9 cellular contexts compared by ENCODE assay signal in genomic region chr7:157689269-157690057, GRCh38.
DNase-seq lines count a peak whose midpoint lies in the region; ATAC-seq, FAIRE-seq and TF ChIP-seq lines count a peak whose summit lies in the region.
"Had no signal": no experiment of that assay in that cellular context is flagged by ENCODE, and none has a peak within 500 bp of the region (broad histone marks: within the 10 kb centered on the region; RNA-seq: fewer than 3 reads in every experiment).

No MANE protein-coding gene starts in this region.

- H3K4me1 ChIP-seq in ES-I3 (ENCODE audit: insufficient read depth, low read length), result no peaks in the 10 kb centered on the region
- H3K4me1 ChIP-seq in H1 (replicated peaks in 1 of 4; ENCODE audit: control insufficient read depth in 3 of 4, insufficient read depth in 4 of 4, low read length in 3 of 4), result peaks cover 0 to 44% (median 21%) of the 10 kb centered on the region in 4 experiments; a peak in 6 of 7 replicates
- H3K4me1 ChIP-seq in mesenchymal stem cell (ENCODE audit: control insufficient read depth, insufficient read depth, low read depth, low read length), result peaks cover 40% of the 10 kb centered on the region

- no peak overlapping the region for H2AFZ ChIP-seq in H1 (ENCODE audit: low read length)
- no peak overlapping the region for H2AFZ ChIP-seq in mesenchymal stem cell (ENCODE audit: low read depth, low read length)

- peaks cover 17 to 19% of the 10 kb centered on the region in 2 experiments for H4K20me1 ChIP-seq in H1 (replicated peaks in 1 of 2; ENCODE audit: control insufficient read depth in 1 of 2, insufficient read depth in 2 of 2, low read length in 2 of 2)

- POLR2A ChIA-PET in H1 (lab: Charles Lee; ENCODE audit: partially characterized antibody), result interaction anchor here (0.6 kb wide), 1 partner anchor 9 kb away, joined by 3 read pairs; no protein-coding TSS in a partner anchor

- no peak overlapping the region for H2BK20ac ChIP-seq in H1 (ENCODE audit: low read length)

- H2AK5ac ChIP-seq in H1 (ENCODE audit: low read depth, low read length) (no peak overlapping the region), mesenchymal stem cell (ENCODE audit: low read length, severe bottlenecking) (no peak overlapping the region)

- H3K4me3 ChIP-seq in MG63 (peak overlapping the region; percentile 54), H1 (ENCODE audit: extremely low read depth in 1 of 4, insufficient read depth in 2 of 4, low read depth in 3 of 4, low read length in 4 of 4) (peak overlapping the region; percentile 32 to 62 (median 35); a peak in 7 of 8 replicates), mesenchymal stem cell (ENCODE audit: insufficient read depth in 1 of 2, low read depth in 1 of 2, low read length in 2 of 2) (no peak overlapping the region)
- H3K4me3 ChIP-seq: thyroid gland had no signal

- ATAC-seq in HG02938 (IDR thresholded peaks at IDR 0.05; ENCODE audit: unreplicated experiment), result no peak

- no peak overlapping the region for H3K56ac ChIP-seq in H1 (replicated peaks; ENCODE audit: insufficient read length, low read depth, low read length)

- H3K9me3 ChIP-seq in ES-I3 (ENCODE audit: control insufficient read depth, insufficient read depth, low read length) (no peaks in the 10 kb centered on the region), MG63 (no peaks in the 10 kb centered on the region), H1 (ENCODE audit: insufficient read depth in 2 of 2, low read depth in 1 of 2, low read length in 1 of 2) (no peaks in the 10 kb centered on the region; a peak in 1 of 4 replicates), mesenchymal stem cell (ENCODE audit: control insufficient read depth, low read length) (no peaks in the 10 kb centered on the region)
- H3K9me3 ChIP-seq: thyroid gland had no signal

- DNase-seq in MG63, result no peak
- DNase-seq in H1 (ENCODE audit: low read depth in 1 of 2, low spot score in 2 of 2), result peak in 1 of 2 experiments; percentile 76
- peak; percentile 58 for DNase-seq in posterior vena cava (ENCODE audit: low spot score)
- no peak for DNase-seq in GM13977 (ENCODE audit: low spot score)
- DNase-seq in mesenchymal stem cell, result no peak
- no peak for DNase-seq in COLO668 (lab: John Stamatoyannopoulos, UW; ENCODE audit: unreplicated experiment)
- DNase-seq: thyroid gland had no signal

- in situ Hi-C loops in GM13977 (cut with MboI; ENCODE audit: low pct_unique_long_range_greater_than_20kb, low sequenced_read_pairs, unreplicated experiment), result no loop called here

- peak overlapping the region; percentile 96 for H3K4me2 ChIP-seq in H1 (ENCODE audit: insufficient read depth in 1 of 2, low read depth in 2 of 2, low read length in 2 of 2)
- no peak overlapping the region for H3K4me2 ChIP-seq in mesenchymal stem cell (ENCODE audit: low read length, poor library complexity, severe bottlenecking)

- no peak overlapping the region for H3K27ac ChIP-seq in H1 (ENCODE audit: low read depth, low read length)
- H3K27ac ChIP-seq in mesenchymal stem cell (ENCODE audit: low read length, poor library complexity, severe bottlenecking), result no peak overlapping the region
- H3K27ac ChIP-seq: thyroid gland had no signal

- TF ChIP-seq CTCF in H1 (IDR thresholded peaks at IDR 0.05; ENCODE audit: control extremely low read depth in 1 of 3, insufficient read depth in 1 of 3, low read depth in 1 of 3, low read length in 3 of 3), result no peak
- TF ChIP-seq CTCF in GM13977 (IDR thresholded peaks at IDR 0.05; ENCODE audit: extremely low read depth, insufficient read depth, missing control alignments), result no peak

- H3K27me3 ChIP-seq in MG63 (no peaks in the 10 kb centered on the region), H1 (replicated peaks in 1 of 4; ENCODE audit: control insufficient read depth in 3 of 4, extremely low read depth in 1 of 4, insufficient read depth in 3 of 4, low read length in 3 of 4) (peaks cover 88 to 98% (median 94%) of the 10 kb centered on the region in 4 experiments), mesenchymal stem cell (ENCODE audit: control insufficient read depth in 1 of 2, insufficient read depth in 1 of 2, low read length in 2 of 2) (peaks cover 71 to 76% of the 10 kb centered on the region in 2 experiments)

- WGBS in H1 (ENCODE audit: extremely low coverage in 1 of 2, insufficient coverage in 1 of 2, insufficient read length in 1 of 2, insufficient replicate concordance in 2 of 2, low coverage in 1 of 2, low lambda C conversion rate in 2 of 2, missing lambda C conversion rate in 1 of 2), 2 experiments, result 3% methylated on average over 35 of the region's 59 CpGs; no CpG with 5 or more reads in 1 of the 2 experiments
- 3% methylated on average over 51 of the region's 59 CpGs for WGBS in mesenchymal stem cell

- H2BK5ac ChIP-seq in H1 (ENCODE audit: low read depth, low read length) (no peak overlapping the region; the same call in 1 of the 2 replicates), mesenchymal stem cell (ENCODE audit: low read depth, low read length, poor library complexity, severe bottlenecking) (no peak overlapping the region)

- peak overlapping the region; percentile 71 for H3K18ac ChIP-seq in H1 (ENCODE audit: extremely low read depth, low read length)
- H3K18ac ChIP-seq in mesenchymal stem cell (ENCODE audit: low read depth in 1 of 2, low read length in 2 of 2), result no peak overlapping the region

- H3K4ac ChIP-seq in H1 (replicated peaks; ENCODE audit: insufficient read length, low read depth, low read length) (no peak overlapping the region), mesenchymal stem cell (ENCODE audit: low read depth in 1 of 2, low read length in 2 of 2) (no peak overlapping the region)

- H3K23ac ChIP-seq in H1 (ENCODE audit: insufficient read length) (no peak overlapping the region), mesenchymal stem cell (ENCODE audit: low read length in 2 of 2) (no peak overlapping the region)

- H4K8ac ChIP-seq in H1 (ENCODE audit: extremely low read depth, insufficient read depth, low read length) (peak overlapping the region; percentile 79; the same call in 1 of the 2 replicates), mesenchymal stem cell (ENCODE audit: low read length) (no peak overlapping the region)

- H3K9ac ChIP-seq in ES-I3 (ENCODE audit: low read depth, low read length), result peak overlapping the region; percentile 60; the same call in 1 of the 2 replicates
- H3K9ac ChIP-seq in H1 (replicated peaks in 1 of 4; ENCODE audit: extremely low read depth in 1 of 4, low read depth in 3 of 4, low read length in 3 of 4), result no peak overlapping the region
- no peak overlapping the region for H3K9ac ChIP-seq in mesenchymal stem cell (ENCODE audit: low read length)

- peak overlapping the region; percentile 37 for H4K5ac ChIP-seq in H1 (ENCODE audit: insufficient read length, low read depth, low read length)

- no peak overlapping the region for H2BK15ac ChIP-seq in H1 (ENCODE audit: low read length)
- H2BK15ac ChIP-seq in mesenchymal stem cell (ENCODE audit: low read depth, poor library complexity, severe bottlenecking), result no peak overlapping the region

- peaks cover 23% of the 10 kb centered on the region; the same call in 1 of the 2 replicates for H3K23me2 ChIP-seq in H1 (ENCODE audit: low read depth, low read length)

- intact Hi-C loops in posterior vena cava (cut with DNase I), result no loop called here

- H3K79me1 ChIP-seq in H1 (ENCODE audit: low read depth, low read length), result no peaks in the 10 kb centered on the region
- no peaks in the 10 kb centered on the region for H3K79me1 ChIP-seq in mesenchymal stem cell (replicated peaks; ENCODE audit: low read length, poor library complexity, severe bottlenecking)

- TF ChIP-seq RAD21 in H1 (IDR thresholded peaks at IDR 0.05 in 1 of 2, conservative IDR thresholded peaks at IDR 0.05 in 1 of 2; ENCODE audit: low read depth in 2 of 2, low read length in 2 of 2), result peak in 1 of 2 experiments; percentile 19; a peak in 1 of 4 replicates

- no peaks in the 10 kb centered on the region for H3K79me2 ChIP-seq in H1 (ENCODE audit: control insufficient read depth in 1 of 2, insufficient read depth in 2 of 2, low read length in 2 of 2)

- no peak for TF ChIP-seq EP300 in H1 (IDR thresholded peaks at IDR 0.05; ENCODE audit: borderline replicate concordance in 1 of 2, low read depth in 2 of 2, low read length in 2 of 2)

- no peak for TF ChIP-seq POLR2A in H1 (IDR thresholded peaks at IDR 0.05; ENCODE audit: control extremely low read depth in 1 of 2, low read depth in 2 of 2, low read length in 2 of 2)

- no peak for FAIRE-seq in H1 (lab: Jason Lieb, UNC)

- H3K36me3 ChIP-seq in ES-I3 (ENCODE audit: insufficient read depth, low read length), result no peaks in the 10 kb centered on the region
- H3K36me3 ChIP-seq in MG63, result no peaks in the 10 kb centered on the region
- H3K36me3 ChIP-seq in H1 (ENCODE audit: control insufficient read depth in 2 of 4, insufficient read depth in 4 of 4, low read length in 3 of 4), result peaks cover 0 to 14% (median 0%) of the 10 kb centered on the region in 4 experiments; a peak in 1 of 8 replicates
- peaks cover 0 to 5% of the 10 kb centered on the region in 2 experiments for H3K36me3 ChIP-seq in mesenchymal stem cell (ENCODE audit: control insufficient read depth in 1 of 2, insufficient read depth in 2 of 2, low read depth in 1 of 2, low read length in 2 of 2)
- H3K36me3 ChIP-seq: thyroid gland had no signal

- CTCF ChIA-PET in H1 (lab: Charles Lee; ENCODE audit: partially characterized antibody), result interaction anchor here (0.6 to 1.2 kb wide), 3 partner anchors 11 to 215 kb away, joined by 3 to 4 read pairs (median 3); no protein-coding TSS in a partner anchor

- H2BK120ac ChIP-seq in H1 (replicated peaks; ENCODE audit: low read depth, low read length), result no peak overlapping the region
- no peak overlapping the region for H2BK120ac ChIP-seq in mesenchymal stem cell (ENCODE audit: low read depth, low read length)

- H4K91ac ChIP-seq in H1 (replicated peaks; ENCODE audit: insufficient read length, low read length), result peak overlapping the region; percentile 65
- H4K91ac ChIP-seq in mesenchymal stem cell (ENCODE audit: low read length), result no peak overlapping the region

- H2BK12ac ChIP-seq in H1 (ENCODE audit: low read depth, low read length), result peak overlapping the region; percentile 75; the same call in 1 of the 2 replicates
- H2BK12ac ChIP-seq in mesenchymal stem cell (ENCODE audit: low read length in 2 of 2), result no peak overlapping the region

- H3K14ac ChIP-seq in H1 (ENCODE audit: insufficient read length) (no peak overlapping the region), mesenchymal stem cell (ENCODE audit: low read length in 2 of 2) (no peak overlapping the region)

TF ChIP-seq in H1, 55 proteins besides CTCF, POLR2A, EP300 and RAD21 (continues in another document):
- TF ChIP-seq SP2 (IDR thresholded peaks at IDR 0.05; ENCODE audit: low read length), result no peak
- no peak; the same call in 1 of the 2 replicates for TF ChIP-seq RBBP5 (IDR thresholded peaks at IDR 0.05; ENCODE audit: borderline replicate concordance, low read depth, low read length)
- no peak for TF ChIP-seq SAP30 (IDR thresholded peaks at IDR 0.05; ENCODE audit: insufficient read depth, insufficient replicate concordance, low read length)
- peak; percentile 76 for TF ChIP-seq EZH2 (IDR thresholded peaks at IDR 0.05; ENCODE audit: low read depth, low read length, severe bottlenecking)
- TF ChIP-seq CBX8 (IDR thresholded peaks at IDR 0.05; ENCODE audit: borderline replicate concordance, low read depth, low read length), result peak; percentile 64; the same call in 1 of the 2 replicates

Comparison
In these comparisons a context has a peak if more than half of its experiments do, and no peak if none do; other contexts are left out.
1. H3K4me3 ChIP-seq: peak in MG63 (single experiment) and H1 (4 of 4); none in mesenchymal stem cell (0 of 2).